Comparison of ENCODE assay signal across 16 cellular contexts in the genomic region with DNA sequence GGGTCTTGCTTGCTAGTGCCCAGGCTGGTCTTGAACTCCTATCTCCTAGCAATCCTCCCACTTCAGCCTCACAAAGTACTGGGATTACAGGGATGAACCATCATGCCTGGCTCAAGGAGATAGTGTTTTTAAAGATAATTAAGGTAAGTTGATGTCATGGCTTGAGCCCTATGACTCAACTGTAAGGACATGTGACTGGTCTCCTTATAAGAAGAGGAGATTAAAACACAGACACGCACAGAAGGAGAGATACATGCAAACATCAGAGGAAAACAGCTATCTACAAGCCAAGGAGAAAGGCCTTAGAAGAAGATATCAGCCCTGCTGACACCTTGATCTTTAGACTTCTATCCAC.
DNase-seq lines count a peak whose midpoint lies in the region; ATAC-seq, FAIRE-seq and TF ChIP-seq lines count a peak whose summit lies in the region.
"Had no signal": no experiment of that assay in that cellular context is flagged by ENCODE, and none has a peak within 500 bp of the region (broad histone marks: within the 10 kb centered on the region; RNA-seq: fewer than 3 reads in every experiment).

No MANE protein-coding gene starts in this region.

- no peak overlapping the region for H3K27ac ChIP-seq in astrocyte (ENCODE audit: low read depth, low read length)
- H3K27ac ChIP-seq: A549, C4-2B had no signal

- no peak overlapping the region for H3K4me3 ChIP-seq in astrocyte (ENCODE audit: insufficient read depth, low read depth, low read length)
- H3K4me3 ChIP-seq: A549, GM12878 had no signal

- H3K9ac ChIP-seq in astrocyte (ENCODE audit: low read length): no peak overlapping the region

- FAIRE-seq in astrocyte (lab: Jason Lieb, UNC): no peak
- FAIRE-seq: A549, GM12878, GM18507 had no signal

- intact Hi-C loops in left ventricle myocardium superior (cut with micrococcal nuclease): no loop called here
- intact Hi-C loops in head of caudate nucleus (cut with DNase I): no loop called here

- peaks cover 6% of the 10 kb centered on the region for H3K9me3 Mint-ChIP-seq in astrocyte (ENCODE audit: unreplicated experiment)

- no peak for TF ChIP-seq CTCF in astrocyte (IDR thresholded peaks at IDR 0.05; ENCODE audit: insufficient read depth, low read depth, low read length)

- no peak overlapping the region for H3K4me3 Mint-ChIP-seq in astrocyte (ENCODE audit: unreplicated experiment)
- H3K4me3 Mint-ChIP-seq: CD4-positive, alpha-beta memory T cell; H9; IgD-negative memory B cell had no signal

- H3K4me1 ChIP-seq in astrocyte (ENCODE audit: insufficient read depth, low read length): no peaks in the 10 kb centered on the region
- H3K4me1 ChIP-seq: A549, BE2C had no signal

- ATAC-seq in left ventricle myocardium superior: no peak
- ATAC-seq: A549, GM12878 had no signal

- no peak overlapping the region for H3K4me2 ChIP-seq in astrocyte (ENCODE audit: low read length)
- H3K4me2 ChIP-seq: A549 had no signal

- no peaks in the 10 kb centered on the region for H4K20me1 ChIP-seq in astrocyte (ENCODE audit: insufficient read depth, low read length)

- no peaks in the 10 kb centered on the region for H3K36me3 Mint-ChIP-seq in astrocyte (ENCODE audit: low read depth, unreplicated experiment)
- H3K36me3 Mint-ChIP-seq: CD4-positive, alpha-beta memory T cell; IgD-negative memory B cell had no signal

- H3K27me3 Mint-ChIP-seq in astrocyte (ENCODE audit: low read depth, unreplicated experiment): no peaks in the 10 kb centered on the region
- H3K27me3 Mint-ChIP-seq: CD4-positive, alpha-beta memory T cell had no signal

- H3K9me3 ChIP-seq in astrocyte (ENCODE audit: insufficient read depth, low read depth, low read length): no peaks in the 10 kb centered on the region
- H3K9me3 ChIP-seq: A549, BE2C had no signal

- H3K36me3 ChIP-seq in astrocyte (ENCODE audit: insufficient read depth, low read length): no peaks in the 10 kb centered on the region
- H3K36me3 ChIP-seq: BE2C had no signal

- H3K4me1 Mint-ChIP-seq in astrocyte (ENCODE audit: low read depth, unreplicated experiment): peaks cover 12% of the 10 kb centered on the region
- H3K4me1 Mint-ChIP-seq: IgD-negative memory B cell had no signal

- H3K27me3 ChIP-seq in astrocyte (ENCODE audit: insufficient read depth, low read length): no peaks in the 10 kb centered on the region
- H3K27me3 ChIP-seq: BE2C had no signal

- no peaks in the 10 kb centered on the region for H3K79me2 ChIP-seq in astrocyte (ENCODE audit: insufficient read depth, low read length)

- DNase-seq in OCI-M1 (lab: John Stamatoyannopoulos, UW) (peak; percentile 83), astrocyte (ENCODE audit: low read depth) (peak; percentile 14), kidney tubule cell (ENCODE audit: low spot score) (peak; percentile 8), left ventricle myocardium superior (no peak), head of caudate nucleus (no peak)
- no peak for DNase-seq in activated CD8-positive, alpha-beta memory T cell treated with anti-CD3 and anti-CD28 coated beads, Interleukin-2, amount 50 U/mL, for 48 hours
- DNase-seq: BE2C; CD4-positive, alpha-beta memory T cell; DMS79; GOT3; H9 had no signal

- no peak overlapping the region for H3K27ac Mint-ChIP-seq in astrocyte (ENCODE audit: unreplicated experiment)
- H3K27ac Mint-ChIP-seq: CD4-positive, alpha-beta memory T cell; H9; IgD-negative memory B cell had no signal

- no peak overlapping the region for H2AFZ ChIP-seq in astrocyte (ENCODE audit: low read depth, low read length)

Comparison
In these comparisons a context has a peak if more than half of its experiments do, and no peak if none do; other contexts are left out.
1. DNase-seq: peak in OCI-M1 (single experiment), astrocyte (single experiment) and kidney tubule cell (single experiment); none in activated CD8-positive, alpha-beta memory T cell treated with anti-CD3 and anti-CD28 coated beads, Interleukin-2, amount 50 U/mL, for 48 hours (single experiment), left ventricle myocardium superior (single experiment) and head of caudate nucleus (0 of 42).